Comparison of ENCODE assay signal across 9 cellular contexts in genomic region chr1:224497714-224498573, GRCh38.
DNase-seq lines count a peak whose midpoint lies in the region; ATAC-seq and TF ChIP-seq lines count a peak whose summit lies in the region.
"Had no signal": no experiment of that assay in that cellular context is flagged by ENCODE, and none has a peak within 500 bp of the region (broad histone marks: within the 10 kb centered on the region; RNA-seq: fewer than 3 reads in every experiment).

No MANE protein-coding gene starts in this region.

- peaks cover 63% of the 10 kb centered on the region for H3K4me1 Mint-ChIP-seq in activated T-helper 1 cell treated with anti-CD3 and anti-CD28 coated beads, Interleukin-12 subunit alpha, Interleukin-12 subunit beta, Interleukin-2, Interleukin-4 antibody, amounts not matched to agents 30 ng/mL and 10 ng/mL and 1 ng/mL, durations not matched to agents 14 hours and 24 hours and 36 hours (ENCODE audit: low read depth)

- TF ChIP-seq POLR2A in gastroesophageal sphincter (IDR thresholded peaks at IDR 0.05): no peak
- TF ChIP-seq POLR2A in vagina (IDR thresholded peaks at IDR 0.05): no peak

- H3K4me3 Mint-ChIP-seq in activated T-helper 1 cell treated with anti-CD3 and anti-CD28 coated beads, Interleukin-12 subunit alpha, Interleukin-12 subunit beta, Interleukin-2, Interleukin-4 antibody, amounts not matched to agents 30 ng/mL and 10 ng/mL and 1 ng/mL, durations not matched to agents 14 hours and 24 hours and 36 hours: peak overlapping the region; percentile 59

- H3K27ac Mint-ChIP-seq in activated T-helper 1 cell treated with anti-CD3 and anti-CD28 coated beads, Interleukin-12 subunit alpha, Interleukin-12 subunit beta, Interleukin-2, Interleukin-4 antibody, amounts not matched to agents 30 ng/mL and 10 ng/mL and 1 ng/mL, durations not matched to agents 14 hours and 24 hours and 36 hours: peak overlapping the region; percentile 97

- peaks cover 5 to 34% (median 19%) of the 10 kb centered on the region in 3 donors for H3K4me1 ChIP-seq in gastroesophageal sphincter
- peaks cover 16% of the 10 kb centered on the region for H3K4me1 ChIP-seq in psoas muscle
- H3K4me1 ChIP-seq in vagina: peaks cover 41% of the 10 kb centered on the region

- peak; percentile 12 for DNase-seq in DMS53 (lab: John Stamatoyannopoulos, UW)
- no peak for DNase-seq in DMS53 treated with DMSO at 0.1 percent for 48 hours (lab: John Stamatoyannopoulos, UW; ENCODE audit: unreplicated experiment)
- DNase-seq in NOMO-1 treated with DMSO at 0.1 percent for 48 hours (lab: John Stamatoyannopoulos, UW; ENCODE audit: unreplicated experiment): peak; percentile 95
- DNase-seq in activated T-helper 1 cell treated with anti-CD3 and anti-CD28 coated beads, Interleukin-12 subunit alpha, Interleukin-12 subunit beta, Interleukin-2, Interleukin-4 antibody, amounts not matched to agents 30 ng/mL and 10 ng/mL and 1 ng/mL, durations not matched to agents 14 hours and 24 hours and 36 hours (ENCODE audit: low spot score): peak; percentile 62
- DNase-seq in psoas muscle: peak in 1 of 2 donors; percentile 30
- no peak for DNase-seq in vagina (ENCODE audit: extremely low spot score in 2 of 2)

- no peak overlapping the region for H3K4me3 ChIP-seq in gastroesophageal sphincter
- H3K4me3 ChIP-seq in psoas muscle: no peak overlapping the region
- no peak overlapping the region for H3K4me3 ChIP-seq in vagina

- H3K27me3 ChIP-seq in gastroesophageal sphincter (no peaks in the 10 kb centered on the region), psoas muscle (ENCODE audit: insufficient read depth in 3 of 3, low read length in 2 of 3) (no peaks in the 10 kb centered on the region), vagina (no peaks in the 10 kb centered on the region)

- intact Hi-C loops in activated T-helper 1 cell treated with anti-CD3 and anti-CD28 coated beads, Interleukin-12 subunit alpha, Interleukin-12 subunit beta, Interleukin-2, Interleukin-4 antibody, amounts not matched to agents 30 ng/mL and 10 ng/mL and 1 ng/mL, durations not matched to agents 14 hours and 24 hours and 36 hours (cut with micrococcal nuclease): loop anchor here (1.0 to 10.0 kb wide), 12 partner anchors 9 to 967 kb away; partner anchors contain the start of genes CNIH4 and DEGS1
- intact Hi-C loops in psoas muscle (cut with DNase I): no loop called here
- intact Hi-C loops in vagina (cut with DNase I): no loop called here

- ATAC-seq in HG02885 (IDR thresholded peaks at IDR 0.05; ENCODE audit: poor library complexity, unreplicated experiment) (peak; percentile 97), gastroesophageal sphincter (peak; percentile 64), psoas muscle (peak in 3 of 4 donors; percentile 29 to 46 (median 41))

- H3K9me3 ChIP-seq in gastroesophageal sphincter: peaks cover 0 to 6% (median 0%) of the 10 kb centered on the region in 3 donors
- no peaks in the 10 kb centered on the region for H3K9me3 ChIP-seq in psoas muscle
- H3K9me3 ChIP-seq in vagina: no peaks in the 10 kb centered on the region

- H3K9me3 Mint-ChIP-seq in activated T-helper 1 cell treated with anti-CD3 and anti-CD28 coated beads, Interleukin-12 subunit alpha, Interleukin-12 subunit beta, Interleukin-2, Interleukin-4 antibody, amounts not matched to agents 30 ng/mL and 10 ng/mL and 1 ng/mL, durations not matched to agents 14 hours and 24 hours and 36 hours: peaks cover 13% of the 10 kb centered on the region

- H3K36me3 ChIP-seq in gastroesophageal sphincter (no peaks in the 10 kb centered on the region), psoas muscle (ENCODE audit: insufficient read depth in 1 of 2, low read depth in 1 of 2) (no peaks in the 10 kb centered on the region), vagina (peaks cover 0 to 4% of the 10 kb centered on the region in 2 donors)

- WGBS in gastroesophageal sphincter (ENCODE audit: low coverage in 1 of 2), 2 donors: 14 to 33% methylated on average over 2 to 3 of the region's 3 CpGs
- 41 to 62% (median 47%) methylated on average over 3 of the region's 3 CpGs for WGBS in psoas muscle, 3 donors

- H3K27ac ChIP-seq in gastroesophageal sphincter (peak overlapping the region in 3 of 4 donors; percentile 65 to 68 (median 66)), psoas muscle (peak overlapping the region; percentile 60), vagina (peak overlapping the region; percentile 58)
- H3K27ac ChIP-seq: 22Rv1 had no signal

- TF ChIP-seq CTCF in gastroesophageal sphincter (IDR thresholded peaks at IDR 0.05): no peak
- no peak for TF ChIP-seq CTCF in psoas muscle (IDR thresholded peaks at IDR 0.05)
- TF ChIP-seq CTCF in vagina (IDR thresholded peaks at IDR 0.05): no peak

- H3K36me3 Mint-ChIP-seq in activated T-helper 1 cell treated with anti-CD3 and anti-CD28 coated beads, Interleukin-12 subunit alpha, Interleukin-12 subunit beta, Interleukin-2, Interleukin-4 antibody, amounts not matched to agents 30 ng/mL and 10 ng/mL and 1 ng/mL, durations not matched to agents 14 hours and 24 hours and 36 hours (ENCODE audit: low read depth): peaks cover 5% of the 10 kb centered on the region

- H3K27me3 Mint-ChIP-seq in activated T-helper 1 cell treated with anti-CD3 and anti-CD28 coated beads, Interleukin-12 subunit alpha, Interleukin-12 subunit beta, Interleukin-2, Interleukin-4 antibody, amounts not matched to agents 30 ng/mL and 10 ng/mL and 1 ng/mL, durations not matched to agents 14 hours and 24 hours and 36 hours (ENCODE audit: insufficient read depth): peaks cover 3% of the 10 kb centered on the region

- no peak for TF ChIP-seq EP300 in gastroesophageal sphincter (IDR thresholded peaks at IDR 0.05)

Comparison
In these comparisons a context has a peak if more than half of its experiments do, and no peak if none do; other contexts are left out.
1. DNase-seq: peak in DMS53 (single experiment), NOMO-1 treated with DMSO at 0.1 percent for 48 hours (single experiment) and activated T-helper 1 cell treated with anti-CD3 and anti-CD28 coated beads, Interleukin-12 subunit alpha, Interleukin-12 subunit beta, Interleukin-2, Interleukin-4 antibody, amounts not matched to agents 30 ng/mL and 10 ng/mL and 1 ng/mL, durations not matched to agents 14 hours and 24 hours and 36 hours (single experiment); none in DMS53 treated with DMSO at 0.1 percent for 48 hours (single experiment) and vagina (0 of 2).
2. ATAC-seq: peak in every context shown above with its lines; median percentile 97 in HG02885; 64 in gastroesophageal sphincter; 41 in psoas muscle.
3. Peak in every context shown above with its lines, with median percentiles within 50 percentile points of each other: H3K27ac ChIP-seq.